In the genomic region with DNA sequence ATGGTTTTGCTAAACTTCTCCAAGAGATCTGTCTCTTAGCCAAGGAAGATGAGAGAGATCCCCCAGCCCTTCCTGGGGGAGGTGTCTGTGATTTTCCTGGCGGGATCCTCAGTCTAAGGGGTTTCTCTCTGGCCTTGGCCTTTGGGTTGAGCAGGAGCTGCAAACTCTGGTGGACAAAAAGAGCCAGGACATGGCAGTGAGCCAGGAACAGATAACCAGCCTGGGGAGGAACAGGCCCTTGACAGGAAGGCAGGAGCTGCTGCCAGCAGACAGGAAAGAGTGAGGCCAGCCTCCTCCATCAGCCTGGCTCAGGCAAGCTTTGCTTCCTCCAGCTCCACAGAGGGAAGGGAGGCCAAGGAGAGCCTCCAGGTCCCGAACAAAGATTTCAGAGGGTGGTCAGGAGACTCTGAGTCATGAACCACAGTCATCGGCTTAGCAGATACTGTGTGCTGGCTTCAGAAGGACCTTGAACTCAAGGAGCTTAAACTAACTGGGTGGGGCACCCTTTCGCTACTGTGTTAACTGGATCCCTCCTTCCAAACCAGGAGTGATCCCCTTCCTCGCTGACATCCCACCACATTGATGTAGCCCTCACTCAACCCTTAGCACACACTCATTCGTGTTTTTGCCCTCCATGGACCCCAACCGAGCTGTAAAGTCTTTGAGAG, we compare ENCODE assay signal across 1 cellular context.
TF ChIP-seq lines count a peak whose summit lies in the region.

No MANE protein-coding gene starts in this region.

TF ChIP-seq in H1, 55 proteins besides CTCF, POLR2A, EP300 and RAD21 (continued from another document):
- TF ChIP-seq RFX5 (IDR thresholded peaks at IDR 0.05; ENCODE audit: borderline replicate concordance, low read depth, low read length): no peak
- TF ChIP-seq KDM5A (IDR thresholded peaks at IDR 0.05; ENCODE audit: low read length): no peak
